In genomic region chr11:110147965-110148709, GRCh38 we compare ENCODE assay signal across 12 cellular contexts. TPM values are rescaled to one million over a fixed set of nuclear protein-coding genes. Genes with fewer than 3 reads are reported as not detected.
DNase-seq lines count a peak whose midpoint lies in the region; ATAC-seq and TF ChIP-seq lines count a peak whose summit lies in the region.
"Had no signal": no experiment of that assay in that cellular context is flagged by ENCODE, and none has a peak within 500 bp of the region (broad histone marks: within the 10 kb centered on the region; RNA-seq: fewer than 3 reads in every experiment).

No MANE protein-coding gene starts in this region.

- peak overlapping the region; percentile 33; the same call in 1 of the 2 replicates for H3K4me3 Mint-ChIP-seq in HFFc6
- H3K4me3 Mint-ChIP-seq in WTC11: no peak overlapping the region
- H3K4me3 Mint-ChIP-seq in activated CD4-positive, alpha-beta T cell treated with anti-CD3 and anti-CD28 coated beads, Interleukin-2, amount 10 ng/mL, durations not matched to agents 7 days and 5 days: no peak overlapping the region
- H3K4me3 Mint-ChIP-seq: CD4-positive, alpha-beta T cell; stimulated activated naive B cell treated with anti-CD40 and anti-IgM and Interleukin-4, amounts not matched to agents 10 μg/mL and 1 μg/mL and 100 μg/mL, for 72 hours had no signal

- DNase-seq in AG08395 (ENCODE audit: low spot score) (peak; percentile 46), HFFc6 (peak; percentile 59), astrocyte of the spinal cord (ENCODE audit: low read depth, low spot score) (peak; percentile 78), right cardiac atrium (no peak), WTC11 (ENCODE audit: low spot score) (no peak), substantia nigra (lab: John Stamatoyannopoulos, UW) (no peak)
- no peak for DNase-seq in activated naive CD4-positive, alpha-beta T cell treated with anti-CD3 and anti-CD28 coated beads, Interleukin-2, amount 50 U/mL, for 72 hours (ENCODE audit: low spot score in 2 of 2)
- no peak for DNase-seq in activated CD4-positive, alpha-beta T cell treated with anti-CD3 and anti-CD28 coated beads, Interleukin-2, amount 10 ng/mL, durations not matched to agents 7 days and 5 days
- DNase-seq: CD4-positive, alpha-beta T cell; effector CD8-positive, alpha-beta T cell; NCI-H1694; stimulated activated naive B cell treated with anti-CD40 and anti-IgM and Interleukin-4, amounts not matched to agents 10 μg/mL and 1 μg/mL and 100 μg/mL, for 72 hours had no signal

- H3K4me1 Mint-ChIP-seq in HFFc6 (ENCODE audit: low read depth) (peaks cover 34% of the 10 kb centered on the region), WTC11 (peaks cover 6% of the 10 kb centered on the region; the same call in 1 of the 2 replicates)
- no peaks in the 10 kb centered on the region for H3K4me1 Mint-ChIP-seq in activated CD4-positive, alpha-beta T cell treated with anti-CD3 and anti-CD28 coated beads, Interleukin-2, amount 10 ng/mL, durations not matched to agents 7 days and 5 days

- H3K27ac ChIP-seq in right cardiac atrium (ENCODE audit: low read length) (no peak overlapping the region), substantia nigra (ENCODE audit: low read depth, low read length, poor library complexity, severe bottlenecking) (no peak overlapping the region)

- H3K4me1 ChIP-seq in right cardiac atrium (ENCODE audit: control insufficient read depth, insufficient read depth, low read length): peaks cover 9% of the 10 kb centered on the region

- 34% methylated on average over 3 of the region's 3 CpGs for WGBS in right cardiac atrium

- TF ChIP-seq CTCF in HFFc6 (IDR thresholded peaks at IDR 0.05) (no peak), astrocyte of the spinal cord (IDR thresholded peaks at IDR 0.05; ENCODE audit: low read depth, low read length) (no peak), WTC11 (IDR thresholded peaks at IDR 0.05) (no peak)

- CTCF ChIA-PET in WTC11 (lab: Charles Lee): no interaction called here
- CTCF ChIA-PET in activated CD4-positive, alpha-beta T cell treated with anti-CD3 and anti-CD28 coated beads, Interleukin-2, amount 10 ng/mL, durations not matched to agents 7 days and 5 days (lab: Charles Lee): no interaction called here

- POLR2A ChIA-PET in WTC11 (lab: Charles Lee): no interaction called here
- POLR2A ChIA-PET in activated CD4-positive, alpha-beta T cell treated with anti-CD3 and anti-CD28 coated beads, Interleukin-2, amount 10 ng/mL, durations not matched to agents 7 days and 5 days (lab: Charles Lee): no interaction called here

- H3K36me3 Mint-ChIP-seq in HFFc6 (ENCODE audit: low read depth): 0 out of 2 replicates have a peak, but pooled peaks cover 5% of the 10 kb centered on the region
- H3K36me3 Mint-ChIP-seq in WTC11: no peaks in the 10 kb centered on the region
- no peaks in the 10 kb centered on the region for H3K36me3 Mint-ChIP-seq in activated naive CD4-positive, alpha-beta T cell treated with anti-CD3 and anti-CD28 coated beads, Interleukin-2, amount 50 U/mL, for 72 hours
- H3K36me3 Mint-ChIP-seq in activated CD4-positive, alpha-beta T cell treated with anti-CD3 and anti-CD28 coated beads, Interleukin-2, amount 10 ng/mL, durations not matched to agents 7 days and 5 days (ENCODE audit: low read depth): no peaks in the 10 kb centered on the region

- H3K27ac Mint-ChIP-seq in HFFc6 (peak overlapping the region; percentile 64), WTC11 (no peak overlapping the region)
- no peak overlapping the region for H3K27ac Mint-ChIP-seq in activated naive CD4-positive, alpha-beta T cell treated with anti-CD3 and anti-CD28 coated beads, Interleukin-2, amount 50 U/mL, for 72 hours
- no peak overlapping the region for H3K27ac Mint-ChIP-seq in activated CD4-positive, alpha-beta T cell treated with anti-CD3 and anti-CD28 coated beads, Interleukin-2, amount 10 ng/mL, durations not matched to agents 7 days and 5 days
- H3K27ac Mint-ChIP-seq: CD4-positive, alpha-beta T cell; stimulated activated naive B cell treated with anti-CD40 and anti-IgM and Interleukin-4, amounts not matched to agents 10 μg/mL and 1 μg/mL and 100 μg/mL, for 72 hours had no signal

- intact Hi-C loops in right cardiac atrium (cut with DNase I): no loop called here

- no peaks in the 10 kb centered on the region for H3K27me3 ChIP-seq in right cardiac atrium (ENCODE audit: control insufficient read depth, insufficient read depth)

- H3K27me3 Mint-ChIP-seq in HFFc6 (ENCODE audit: insufficient read depth): no peaks in the 10 kb centered on the region; the same call in 1 of the 2 replicates
- no peaks in the 10 kb centered on the region for H3K27me3 Mint-ChIP-seq in WTC11 (ENCODE audit: low read depth)
- peaks cover 4% of the 10 kb centered on the region for H3K27me3 Mint-ChIP-seq in activated CD4-positive, alpha-beta T cell treated with anti-CD3 and anti-CD28 coated beads, Interleukin-2, amount 10 ng/mL, durations not matched to agents 7 days and 5 days

- no peaks in the 10 kb centered on the region for H3K9me3 ChIP-seq in right cardiac atrium (ENCODE audit: control insufficient read depth, low read length)

- H3K9me3 Mint-ChIP-seq in HFFc6: no peaks in the 10 kb centered on the region
- H3K9me3 Mint-ChIP-seq in WTC11: 0 out of 2 replicates have a peak, but pooled peaks cover 2% of the 10 kb centered on the region
- H3K9me3 Mint-ChIP-seq in activated naive CD4-positive, alpha-beta T cell treated with anti-CD3 and anti-CD28 coated beads, Interleukin-2, amount 50 U/mL, for 72 hours: no peaks in the 10 kb centered on the region
- no peaks in the 10 kb centered on the region for H3K9me3 Mint-ChIP-seq in activated CD4-positive, alpha-beta T cell treated with anti-CD3 and anti-CD28 coated beads, Interleukin-2, amount 10 ng/mL, durations not matched to agents 7 days and 5 days
- H3K9me3 Mint-ChIP-seq: CD4-positive, alpha-beta T cell had no signal

- H3K4me3 ChIP-seq in astrocyte of the spinal cord (ENCODE audit: low read depth, low read length) (no peak overlapping the region), right cardiac atrium (ENCODE audit: low read length) (no peak overlapping the region)

- in situ Hi-C loops in astrocyte of the spinal cord (cut with HindIII; ENCODE audit: low sequenced_read_pairs): no loop called here

- ATAC-seq in right cardiac atrium: peak; percentile 40 to 82
- ATAC-seq in WTC11: no peak
- no peak for ATAC-seq in activated naive CD4-positive, alpha-beta T cell treated with anti-CD3 and anti-CD28 coated beads, Interleukin-2, amount 50 U/mL, for 72 hours
- ATAC-seq: stimulated activated naive B cell treated with anti-CD40 and anti-IgM and Interleukin-4, amounts not matched to agents 10 μg/mL and 1 μg/mL and 100 μg/mL, for 72 hours had no signal

TF ChIP-seq in WTC11, 78 proteins besides CTCF, POLR2A, EP300 and RAD21:
- no peak for TF ChIP-seq ZNF138 (CRISPR knock-in tag; conservative IDR thresholded peaks at IDR 0.05)
- no peak for TF ChIP-seq ZNF281 (CRISPR knock-in tag; IDR thresholded peaks at IDR 0.05)
- TF ChIP-seq HMGA2 (CRISPR knock-in tag; IDR thresholded peaks at IDR 0.05): no peak

RNA-seq across cellular contexts. Expression of gene ZC3H12C, which starts 54.9 kb away (rescaled TPM):
- total RNA-seq in HFFc6 (2021; fragmentation: NEBNext Ultra II Directional; extraction: Animal tissue kit (Norgen Biotek cat#: 25700)): 1 to 10 TPM; 3.0 to 6.4 (median 5.0) TPM
- total RNA-seq in right cardiac atrium: 10 to 100 TPM; 13.6 to 17.2 (median 14.7) TPM
- polyA plus RNA-seq in right cardiac atrium: 3.0 TPM
- total RNA-seq in WTC11 (2021): 2.4 to 3.1 TPM (median 2.8 TPM) in 3 replicates
- under 1 TPM; 0.02 to 0.54 TPM for total RNA-seq in activated naive CD4-positive, alpha-beta T cell treated with anti-CD3 and anti-CD28 coated beads, Interleukin-2, amount 50 U/mL, for 72 hours
- total RNA-seq in activated CD4-positive, alpha-beta T cell treated with anti-CD3 and anti-CD28 coated beads, Interleukin-2, amount 10 ng/mL, durations not matched to agents 7 days and 5 days: under 1 TPM; 0.40 to 0.50 TPM

Comparison
In these comparisons a context has a peak if more than half of its experiments do, and no peak if none do; other contexts are left out.
1. DNase-seq: peak in AG08395 (single experiment), HFFc6 (single experiment) and astrocyte of the spinal cord (single experiment); none in right cardiac atrium (0 of 3), WTC11 (single experiment), activated naive CD4-positive, alpha-beta T cell treated with anti-CD3 and anti-CD28 coated beads, Interleukin-2, amount 50 U/mL, for 72 hours (0 of 2), substantia nigra (0 of 49) and activated CD4-positive, alpha-beta T cell treated with anti-CD3 and anti-CD28 coated beads, Interleukin-2, amount 10 ng/mL, durations not matched to agents 7 days and 5 days (single experiment).
2. ATAC-seq: peak in right cardiac atrium (2 of 2); none in WTC11 (single experiment) and activated naive CD4-positive, alpha-beta T cell treated with anti-CD3 and anti-CD28 coated beads, Interleukin-2, amount 50 U/mL, for 72 hours (0 of 2).